In the genomic region with DNA sequence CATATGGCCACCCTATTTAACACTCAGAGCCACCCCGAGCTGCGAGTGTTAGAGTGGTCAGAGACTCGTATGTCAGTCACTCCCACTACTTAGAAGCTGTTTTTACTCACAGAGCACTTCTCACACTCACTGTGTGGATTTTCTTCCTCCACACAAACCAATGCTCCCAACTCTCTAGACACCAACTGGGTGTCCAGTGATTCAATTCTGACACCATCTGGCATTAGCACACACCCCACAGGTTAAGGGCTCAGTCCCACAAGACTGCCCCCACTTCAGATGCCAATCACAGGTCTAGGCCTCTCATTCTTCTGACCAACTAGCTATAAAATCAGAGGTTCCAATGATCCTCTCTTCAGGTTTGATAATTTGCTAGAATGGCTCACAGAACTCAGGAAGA, we compare ENCODE assay signal across 20 cellular contexts.
"Had no signal": no experiment of that assay in that cellular context is flagged by ENCODE, and none has a peak within 500 bp of the region (broad histone marks: within the 10 kb centered on the region; RNA-seq: fewer than 3 reads in every experiment).

No MANE protein-coding gene starts in this region.

- H3K27ac ChIP-seq: breast epithelium, foreskin keratinocyte, spleen, upper lobe of left lung had no signal

- H3K27ac Mint-ChIP-seq: activated naive CD4-positive, alpha-beta T cell treated with anti-CD3 and anti-CD28 coated beads, Interleukin-2, amount 50 U/mL, for 24 hours; activated T-cell treated with anti-CD3 and anti-CD28 coated beads, Interleukin-2, amount 50 U/mL, for 72 hours; effector memory CD8-positive, alpha-beta T cell; natural killer cell treated with Interleukin-12 subunit alpha and Interleukin-12 subunit beta and Interleukin-15 and Interleukin-18, amount 100 ng/mL, for 72 hours had no signal

- H3K9me3 Mint-ChIP-seq: activated naive CD4-positive, alpha-beta T cell treated with anti-CD3 and anti-CD28 coated beads, Interleukin-2, amount 50 U/mL, for 24 hours; activated T-cell treated with anti-CD3 and anti-CD28 coated beads, Interleukin-2, amount 50 U/mL, for 72 hours; effector memory CD8-positive, alpha-beta T cell; natural killer cell treated with Interleukin-12 subunit alpha and Interleukin-12 subunit beta and Interleukin-15 and Interleukin-18, amount 100 ng/mL, for 72 hours had no signal

- DNase-seq: activated CD4-positive, alpha-beta T cell treated with anti-CD3 and anti-CD28 coated beads, Interleukin-2, amount 50 U/mL, for 1 hour; activated effector memory CD4-positive, alpha-beta T cell treated with anti-CD3 and anti-CD28 coated beads, Interleukin-2, amount 50 U/mL, for 16 hours; activated T-cell treated with anti-CD3 and anti-CD28 coated beads, Interleukin-2, amount 50 U/mL, for 72 hours; cerebellar nuclear complex; effector memory CD8-positive, alpha-beta T cell; kidney glomerular epithelial cell; mesendoderm; nucleus accumbens; spleen; stimulated activated CD8-positive, alpha-beta memory T cell treated with anti-CD3 and anti-CD28 coated beads, Interleukin-4, amount 100 ng/mL, for 48 hours; stimulated activated naive CD4-positive, alpha-beta T cell; T-helper 1 cell; T-helper 9 cell; upper lobe of left lung had no signal

- H3K27me3 ChIP-seq: ascending aorta, breast epithelium, foreskin keratinocyte, sigmoid colon, spleen, upper lobe of left lung had no signal

- H3K4me3 ChIP-seq: ascending aorta, breast epithelium, sigmoid colon, spleen, upper lobe of left lung had no signal

- H3K4me1 Mint-ChIP-seq: activated naive CD4-positive, alpha-beta T cell treated with anti-CD3 and anti-CD28 coated beads, Interleukin-2, amount 50 U/mL, for 24 hours had no signal

- H3K36me3 Mint-ChIP-seq: natural killer cell treated with Interleukin-12 subunit alpha and Interleukin-12 subunit beta and Interleukin-15 and Interleukin-18, amount 100 ng/mL, for 72 hours had no signal

- H3K36me3 ChIP-seq: ascending aorta, breast epithelium, sigmoid colon had no signal

- H3K27me3 Mint-ChIP-seq: activated naive CD4-positive, alpha-beta T cell treated with anti-CD3 and anti-CD28 coated beads, Interleukin-2, amount 50 U/mL, for 24 hours; effector memory CD8-positive, alpha-beta T cell; natural killer cell treated with Interleukin-12 subunit alpha and Interleukin-12 subunit beta and Interleukin-15 and Interleukin-18, amount 100 ng/mL, for 72 hours had no signal

- ATAC-seq: activated T-cell treated with anti-CD3 and anti-CD28 coated beads, Interleukin-2, amount 50 U/mL, for 72 hours; effector memory CD8-positive, alpha-beta T cell; foreskin keratinocyte; natural killer cell treated with Interleukin-12 subunit alpha and Interleukin-12 subunit beta and Interleukin-15 and Interleukin-18, amount 100 ng/mL, for 72 hours had no signal

- H3K4me1 ChIP-seq: ascending aorta, breast epithelium, foreskin keratinocyte, spleen, upper lobe of left lung had no signal

- H3K4me3 Mint-ChIP-seq: activated naive CD4-positive, alpha-beta T cell treated with anti-CD3 and anti-CD28 coated beads, Interleukin-2, amount 50 U/mL, for 24 hours; activated T-cell treated with anti-CD3 and anti-CD28 coated beads, Interleukin-2, amount 50 U/mL, for 72 hours; effector memory CD8-positive, alpha-beta T cell; natural killer cell treated with Interleukin-12 subunit alpha and Interleukin-12 subunit beta and Interleukin-15 and Interleukin-18, amount 100 ng/mL, for 72 hours had no signal

- H3K9me3 ChIP-seq: ascending aorta, breast epithelium, sigmoid colon, spleen, upper lobe of left lung had no signal
